14 cellular contexts compared by ENCODE assay signal in genomic region chr13:46170268-46170667, GRCh38. TPM values are rescaled to one million over a fixed set of nuclear protein-coding genes. Genes with fewer than 3 reads are reported as not detected.
A peak's percentile ranks its signal among the peaks of the same experiment; 100 is the strongest.
DNase-seq lines count a peak whose midpoint lies in the region; ATAC-seq, FAIRE-seq and TF ChIP-seq lines count a peak whose summit lies in the region.
"Had no signal": no experiment of that assay in that cellular context is flagged by ENCODE, and none has a peak within 500 bp of the region (broad histone marks: within the 10 kb centered on the region; RNA-seq: fewer than 3 reads in every experiment).

No MANE protein-coding gene starts in this region.

- H3K4me1 ChIP-seq in HepG2 (ENCODE audit: insufficient read depth, low read length) (peaks cover 12% of the 10 kb centered on the region; the same call in 1 of the 2 replicates), right lobe of liver (peaks cover 0 to 4% (median 0%) of the 10 kb centered on the region in 4 donors), iPS-15b (ENCODE audit: control insufficient read depth, insufficient read depth, low read length) (peaks cover 25% of the 10 kb centered on the region), aorta (ENCODE audit: control insufficient read depth in 1 of 2, insufficient read depth in 2 of 2, low read length in 2 of 2) (no peaks in the 10 kb centered on the region)

- WGBS in HepG2 (ENCODE audit: low lambda C conversion rate) = 58% methylated on average over 7 of the region's 7 CpGs
- WGBS in right lobe of liver (ENCODE audit: insufficient coverage, low coverage, low lambda C conversion rate, missing lambda C conversion rate) = 37% methylated on average over 2 of the region's 7 CpGs
- WGBS in aorta, 2 donors = 62 to 65% methylated on average over 7 of the region's 7 CpGs

- TF ChIP-seq EP300 in HepG2 (IDR thresholded peaks at IDR 0.05; ENCODE audit: low read depth in 2 of 2, low read length in 2 of 2) (no peak), HepG2 (CRISPR knock-in tag; IDR thresholded peaks at IDR 0.05; ENCODE audit: borderline replicate concordance) (no peak)

- H4K20me1 ChIP-seq in HepG2 (ENCODE audit: insufficient read depth, low read length) = no peaks in the 10 kb centered on the region

- H3K4me3 ChIP-seq in HepG2 (replicated peaks in 1 of 3; ENCODE audit: insufficient read depth in 1 of 3, low read depth in 2 of 3, low read length in 3 of 3) = no peak overlapping the region
- H3K4me3 ChIP-seq in right lobe of liver = no peak overlapping the region
- H3K4me3 ChIP-seq in iPS-15b (ENCODE audit: low read depth, low read length) = peak overlapping the region; percentile 1
- no peak overlapping the region for H3K4me3 ChIP-seq in aorta (ENCODE audit: low read length in 2 of 2)
- H3K4me3 ChIP-seq: thoracic aorta had no signal

- H3K27ac ChIP-seq in HepG2 (ENCODE audit: extremely low read length, insufficient read depth, low read length) = no peak overlapping the region
- H3K27ac ChIP-seq in right lobe of liver = no peak overlapping the region
- peak overlapping the region; percentile 96; the same call in 1 of the 2 replicates for H3K27ac ChIP-seq in VCaP
- H3K27ac ChIP-seq in aorta (ENCODE audit: low read depth in 1 of 2, low read length in 2 of 2) = no peak overlapping the region
- H3K27ac ChIP-seq: thoracic aorta had no signal

- POLR2A ChIA-PET in HepG2 (lab: Yijun Ruan, JAX) = no interaction called here

- no peak for TF ChIP-seq CTCF in HepG2 (CRISPR knock-in tag; IDR thresholded peaks at IDR 0.05)
- no peak for TF ChIP-seq CTCF in right lobe of liver (IDR thresholded peaks at IDR 0.05)
- no peak for TF ChIP-seq CTCF in VCaP (conservative IDR thresholded peaks at IDR 0.05)

- H3K27me3 ChIP-seq in HepG2 (ENCODE audit: control insufficient read depth in 1 of 2, insufficient read depth in 2 of 2, low read length in 2 of 2) (peaks cover 0 to 4% of the 10 kb centered on the region in 2 experiments; a peak in 1 of 5 replicates), right lobe of liver (no peaks in the 10 kb centered on the region), iPS-15b (ENCODE audit: control insufficient read depth, insufficient read depth, low read length) (peaks cover 5% of the 10 kb centered on the region), aorta (ENCODE audit: control insufficient read depth in 1 of 2, insufficient read depth in 2 of 2, low read length in 1 of 2) (peaks cover 0 to 2% of the 10 kb centered on the region in 2 donors)

- no peak overlapping the region for H2AFZ ChIP-seq in HepG2 (ENCODE audit: low read length)

- DNase-seq in HepG2 (ENCODE audit: low spot score) (no peak), right lobe of liver (no peak), cerebellar nuclear complex (lab: John Stamatoyannopoulos, UW) (no peak), aorta (no peak)
- DNase-seq: GOT3; NCI-H2081; stimulated activated CD4-positive, alpha-beta T cell treated with anti-CD3 and anti-CD28 coated beads, Interleukin-4, amount 100 ng/mL, for 4 hours; T-helper 9 cell had no signal

- CTCF ChIA-PET in HepG2 (lab: Yijun Ruan, JAX; ENCODE audit: low intra/inter-chr PET ratio, low total read pairs) = no interaction called here

- H3K79me2 ChIP-seq in HepG2 (ENCODE audit: insufficient read depth, low read length) = no peaks in the 10 kb centered on the region

- in situ Hi-C loops in HepG2 (cut with HindIII; ENCODE audit: extremely low pct_ligation_motif_present, low pct_unique_long_range_greater_than_20kb) = no loop called here

- no peak for FAIRE-seq in HepG2 (lab: Jason Lieb, UNC)
- FAIRE-seq: frontal cortex had no signal

- intact Hi-C loops in HepG2 (cut with micrococcal nuclease; ENCODE audit: unreplicated experiment) (no loop called here), right lobe of liver (cut with DNase I) (no loop called here), aorta (cut with DNase I) (no loop called here)

- H3K9me3 ChIP-seq in HepG2 (ENCODE audit: low read length) (no peaks in the 10 kb centered on the region), right lobe of liver (no peaks in the 10 kb centered on the region), iPS-15b (ENCODE audit: control insufficient read depth, insufficient read depth, low read length) (no peaks in the 10 kb centered on the region), aorta (ENCODE audit: control insufficient read depth, low read length) (no peaks in the 10 kb centered on the region)
- H3K9me3 ChIP-seq: thoracic aorta had no signal

- no TSS peak for BruUV-seq in HepG2 (replicated peaks; lab: Mats Ljungman, UMichigan)

- TF ChIP-seq POLR2A in HepG2 (IDR thresholded peaks at IDR 0.05; ENCODE audit: insufficient read depth in 1 of 2, low read depth in 2 of 2, low read length in 2 of 2) = no peak
- no peak for TF ChIP-seq POLR2A in right lobe of liver (IDR thresholded peaks at IDR 0.05)

- H3K4me2 ChIP-seq in HepG2 (ENCODE audit: low read depth, low read length) = no peak overlapping the region

- ATAC-seq in HepG2 (peak; percentile 26), right lobe of liver (no peak), HG03520 (IDR thresholded peaks at IDR 0.05; ENCODE audit: unreplicated experiment) (no peak), GM19324 (IDR thresholded peaks at IDR 0.05; ENCODE audit: low FRiP score, unreplicated experiment) (no peak), aorta (ENCODE audit: low FRiP score) (no peak)

- H3K36me3 ChIP-seq in HepG2 (replicated peaks in 1 of 2; ENCODE audit: control insufficient read depth in 1 of 2, insufficient read depth in 2 of 2, low read length in 2 of 2) (no peaks in the 10 kb centered on the region), right lobe of liver (no peaks in the 10 kb centered on the region), iPS-15b (ENCODE audit: control insufficient read depth, insufficient read depth, low read length) (no peaks in the 10 kb centered on the region), aorta (ENCODE audit: control insufficient read depth in 1 of 2, insufficient read depth in 2 of 2, low read length in 1 of 2) (no peaks in the 10 kb centered on the region)
- H3K36me3 ChIP-seq: thoracic aorta had no signal

- no peak for TF ChIP-seq RAD21 in HepG2 (CRISPR knock-in tag; IDR thresholded peaks at IDR 0.05)

- no peak overlapping the region for H3K9ac ChIP-seq in HepG2 (ENCODE audit: insufficient read depth, low read depth, low read length)
- H3K9ac ChIP-seq in iPS-15b (ENCODE audit: low read depth, low read length) = no peak overlapping the region

RNA-seq across cellular contexts. Expression of gene LCP1, which starts 11.7 kb away (rescaled TPM):
- total RNA-seq in HepG2 (2016; rRNA removed; fragmentation: Illumina TruSeq; extraction: Trizol) = 1.6 and 2.1 TPM in 2 replicates
- 0.20 and 0.35 TPM in 2 replicates for total RNA-seq in HepG2 (2016; cell fraction: cytosol; rRNA removed; fragmentation: Illumina TruSeq; extraction: Trizol; ENCODE audit: low read depth)
- 1.4 and 2.1 TPM in 2 replicates for total RNA-seq in HepG2 (2016; cell fraction: insoluble cytoplasmic fraction; rRNA removed; fragmentation: Illumina TruSeq; extraction: Trizol)
- 1.8 TPM in 2 replicates for total RNA-seq in HepG2 (2016; cell fraction: membrane; rRNA removed; fragmentation: Illumina TruSeq; extraction: Trizol)
- total RNA-seq in HepG2 (2016; cell fraction: nucleus; rRNA removed; fragmentation: Illumina TruSeq; extraction: Trizol) = 0.44 and 0.78 TPM in 2 replicates
- polyA plus RNA-seq in HepG2 (2011; rRNA removed) = 1.6 TPM in 2 replicates
- polyA plus RNA-seq in HepG2 (2011; cell fraction: cytosol; rRNA removed) = 1.0 and 1.7 TPM in 2 replicates
- polyA plus RNA-seq in HepG2 (2011; cell fraction: nucleus; rRNA removed) = 0.59 and 0.85 TPM in 2 replicates
- polyA plus RNA-seq in HepG2 (2012) = 1.4 and 1.9 TPM in 2 replicates
- 0.58 and 0.63 TPM in 2 replicates for polyA plus RNA-seq in HepG2 (2016; cell fraction: cytosol; fragmentation: Illumina TruSeq; extraction: Trizol; ENCODE audit: low read depth)
- polyA plus RNA-seq in HepG2 (2016; cell fraction: insoluble cytoplasmic fraction; fragmentation: Illumina TruSeq; extraction: Trizol; ENCODE audit: low read depth) = 2.6 and 3.2 TPM in 2 replicates
- polyA plus RNA-seq in HepG2 (2016; cell fraction: membrane; fragmentation: Illumina TruSeq; extraction: Trizol; ENCODE audit: low read depth) = 2.1 TPM in 2 replicates
- 1.1 and 1.3 TPM in 2 replicates for polyA plus RNA-seq in HepG2 (2016; cell fraction: nucleus; fragmentation: Illumina TruSeq; extraction: Trizol; ENCODE audit: insufficient read depth, low read depth)
- polyA minus RNA-seq in HepG2 (2011; rRNA and poly(A)+ RNA removed; ENCODE audit: low replicate concordance) = 0.87 and 1.2 TPM in 2 replicates
- polyA minus RNA-seq in HepG2 (2011; cell fraction: cytosol; rRNA and poly(A)+ RNA removed) = 0.44 and 1.1 TPM in 2 replicates
- polyA minus RNA-seq in HepG2 (2011; cell fraction: nucleus; rRNA and poly(A)+ RNA removed) = 0.87 and 0.90 TPM in 2 replicates
- 10 to 100 TPM; 19.7 to 58.1 (median 22.8) TPM for total RNA-seq in right lobe of liver
- total RNA-seq in aorta = 10 to 100 TPM; 74.7 to 76.5 TPM
- polyA plus RNA-seq in aorta = 10 to 100 TPM in 1 of 2 donors, 1 to 10 TPM in 1; 6.2 to 36.2 TPM

RNA-seq across cellular contexts. Expression of gene LRRC63, which starts 41.5 kb away (rescaled TPM):
- total RNA-seq in HepG2 (2016; rRNA removed; fragmentation: Illumina TruSeq; extraction: Trizol) (not detected in 2 replicates), right lobe of liver (under 1 TPM in 1 of 6 experiments, not detected in 5; 0.12 TPM), aorta (under 1 TPM in 1 of 2 donors, not detected in 1; 0.99 TPM)
- total RNA-seq in HepG2 (2016; cell fraction: cytosol; rRNA removed; fragmentation: Illumina TruSeq; extraction: Trizol; ENCODE audit: low read depth) = not detected in 2 replicates
- not detected in 2 replicates for total RNA-seq in HepG2 (2016; cell fraction: insoluble cytoplasmic fraction; rRNA removed; fragmentation: Illumina TruSeq; extraction: Trizol)
- not detected in 2 replicates for total RNA-seq in HepG2 (2016; cell fraction: membrane; rRNA removed; fragmentation: Illumina TruSeq; extraction: Trizol)
- total RNA-seq in HepG2 (2016; cell fraction: nucleus; rRNA removed; fragmentation: Illumina TruSeq; extraction: Trizol) = not detected in 2 replicates
- polyA plus RNA-seq in HepG2 (2011; rRNA removed) (not detected in 2 replicates), aorta (under 1 TPM in 1 of 2 donors, not detected in 1; 0.15 TPM)
- polyA plus RNA-seq in HepG2 (2011; cell fraction: cytosol; rRNA removed) = not detected in 2 replicates
- not detected in 2 replicates for polyA plus RNA-seq in HepG2 (2011; cell fraction: nucleus; rRNA removed)
- not detected in 2 replicates for polyA plus RNA-seq in HepG2 (2012)
- polyA plus RNA-seq in HepG2 (2016; cell fraction: cytosol; fragmentation: Illumina TruSeq; extraction: Trizol; ENCODE audit: low read depth) = not detected in 2 replicates
- not detected in 2 replicates for polyA plus RNA-seq in HepG2 (2016; cell fraction: insoluble cytoplasmic fraction; fragmentation: Illumina TruSeq; extraction: Trizol; ENCODE audit: low read depth)
- polyA plus RNA-seq in HepG2 (2016; cell fraction: membrane; fragmentation: Illumina TruSeq; extraction: Trizol; ENCODE audit: low read depth) = not detected in 2 replicates
- not detected in 2 replicates for polyA plus RNA-seq in HepG2 (2016; cell fraction: nucleus; fragmentation: Illumina TruSeq; extraction: Trizol; ENCODE audit: insufficient read depth, low read depth)
- polyA minus RNA-seq in HepG2 (2011; rRNA and poly(A)+ RNA removed; ENCODE audit: low replicate concordance) = not detected in 2 replicates
- polyA minus RNA-seq in HepG2 (2011; cell fraction: cytosol; rRNA and poly(A)+ RNA removed) = not detected in 2 replicates
- not detected in 2 replicates for polyA minus RNA-seq in HepG2 (2011; cell fraction: nucleus; rRNA and poly(A)+ RNA removed)
